Comparison of ENCODE assay signal across 21 cellular contexts in the genomic region with DNA sequence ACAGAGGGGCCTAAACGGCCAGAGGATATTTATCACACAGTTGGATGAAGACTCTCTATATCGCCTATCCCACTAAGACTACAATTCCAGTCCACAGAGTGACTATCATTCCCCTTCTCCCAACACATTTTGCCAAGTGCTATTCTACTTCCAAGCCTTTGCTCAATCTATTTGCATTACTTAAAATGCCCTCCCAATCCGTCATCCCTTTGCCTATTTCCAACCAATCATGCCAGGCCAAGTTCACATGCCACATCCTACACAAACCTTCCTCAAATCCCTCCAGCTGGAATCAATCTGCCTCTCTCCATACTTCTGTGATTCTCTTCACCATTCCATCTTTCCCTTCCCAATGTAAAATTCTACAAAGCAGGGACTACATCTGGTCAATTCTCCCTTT. TPM values are rescaled to one million over a fixed set of nuclear protein-coding genes. Genes with fewer than 3 reads are reported as not detected.
DNase-seq lines count a peak whose midpoint lies in the region; ATAC-seq, FAIRE-seq and TF ChIP-seq lines count a peak whose summit lies in the region.
"Had no signal": no experiment of that assay in that cellular context is flagged by ENCODE, and none has a peak within 500 bp of the region (broad histone marks: within the 10 kb centered on the region; RNA-seq: fewer than 3 reads in every experiment).

No MANE protein-coding gene starts in this region.

- H3K9me3 Mint-ChIP-seq in stimulated activated effector memory CD8-positive, alpha-beta T cell treated with anti-CD3 and anti-CD28 coated beads, Interleukin-12 subunit alpha, Interleukin-12 subunit beta, amount 100 ng/mL, for 72 hours: no peaks in the 10 kb centered on the region
- H3K9me3 Mint-ChIP-seq: HFFc6 had no signal

- H3K27ac ChIP-seq in adrenal gland (peak overlapping the region in 4 of 5 donors; percentile 2 to 74 (median 34)), keratinocyte (ENCODE audit: control insufficient read depth, insufficient read depth, low read length) (peak overlapping the region; percentile 88), stomach (peak overlapping the region in 4 of 5 donors; percentile 34 to 70 (median 58))
- H3K27ac ChIP-seq: C4-2B, prostate gland had no signal

- H3K4me1 ChIP-seq in adrenal gland (replicated peaks in 1 of 2) (peaks cover 6 to 55% of the 10 kb centered on the region in 2 donors), keratinocyte (ENCODE audit: control insufficient read depth, extremely low read depth, insufficient read depth, low read length) (peaks cover 73% of the 10 kb centered on the region), stomach (peaks cover 58 to 92% (median 68%) of the 10 kb centered on the region in 4 donors)

- no peak for TF ChIP-seq POLR2A in adrenal gland (IDR thresholded peaks at IDR 0.05)
- TF ChIP-seq POLR2A in stomach (IDR thresholded peaks at IDR 0.05): no peak

- H3K9me1 ChIP-seq in keratinocyte (ENCODE audit: control insufficient read depth, extremely low read depth, insufficient read depth, low read length): peaks cover 13% of the 10 kb centered on the region

- WGBS in adrenal gland, 4 donors: 73 to 82% (median 81%) methylated on average over 3 of the region's 3 CpGs
- 61 to 72% (median 68%) methylated on average over 3 of the region's 3 CpGs for WGBS in stomach, 5 donors

- H3K9ac ChIP-seq in keratinocyte (ENCODE audit: control insufficient read depth, extremely low read depth, insufficient read depth, low read length): no peak overlapping the region

- H3K79me2 ChIP-seq in keratinocyte (ENCODE audit: control insufficient read depth, insufficient read depth, low read length): peaks cover 94% of the 10 kb centered on the region

- no peak for FAIRE-seq in keratinocyte (lab: Jason Lieb, UNC)
- FAIRE-seq in D721Med (lab: Jason Lieb, UNC): no peak

- H3K36me3 ChIP-seq in adrenal gland (replicated peaks in 1 of 2): no peaks in the 10 kb centered on the region
- H3K36me3 ChIP-seq in keratinocyte (ENCODE audit: control insufficient read depth in 2 of 2, extremely low read depth in 1 of 2, insufficient read depth in 2 of 2, low read length in 2 of 2): no peaks in the 10 kb centered on the region
- no peaks in the 10 kb centered on the region for H3K36me3 ChIP-seq in stomach
- H3K36me3 ChIP-seq: prostate gland had no signal

- no peak for ATAC-seq in stimulated activated effector memory CD8-positive, alpha-beta T cell treated with anti-CD3 and anti-CD28 coated beads, Interleukin-12 subunit alpha, Interleukin-12 subunit beta, amount 100 ng/mL, for 72 hours
- no peak for ATAC-seq in GM21390 (IDR thresholded peaks at IDR 0.05; ENCODE audit: unreplicated experiment)
- ATAC-seq: activated naive CD4-positive, alpha-beta T cell treated with anti-CD3 and anti-CD28 coated beads, Interleukin-2, amount 50 U/mL, for 72 hours; Right ventricle myocardium inferior had no signal

- intact Hi-C loops in adrenal gland (cut with DNase I): no loop called here
- intact Hi-C loops in stomach (cut with DNase I; ENCODE audit: low total_unique reads): no loop called here

- H3K9me3 ChIP-seq in adrenal gland (replicated peaks in 1 of 3) (no peaks in the 10 kb centered on the region), keratinocyte (ENCODE audit: control insufficient read depth, low read depth, low read length) (no peaks in the 10 kb centered on the region), stomach (no peaks in the 10 kb centered on the region)
- H3K9me3 ChIP-seq: prostate gland had no signal

- no peak overlapping the region for H2AFZ ChIP-seq in keratinocyte (ENCODE audit: control insufficient read depth, low read length)

- no peak overlapping the region for H3K4me2 ChIP-seq in keratinocyte (ENCODE audit: control insufficient read depth, extremely low read depth, insufficient read depth, low read depth, low read length)

- DNase-seq in AG10803 (ENCODE audit: low read depth) (peak; percentile 41), adrenal gland (no peak), keratinocyte (ENCODE audit: low read depth, low spot score) (no peak), stomach (no peak), D721Med (ENCODE audit: insufficient read length, low spot score) (no peak)
- DNase-seq in activated CD8-positive, alpha-beta memory T cell treated with anti-CD3 and anti-CD28 coated beads, Interleukin-2, amount 50 U/mL, for 48 hours: no peak
- no peak for DNase-seq in stimulated activated effector memory CD8-positive, alpha-beta T cell treated with anti-CD3 and anti-CD28 coated beads, Interleukin-12 subunit alpha, Interleukin-12 subunit beta, amount 100 ng/mL, for 72 hours (ENCODE audit: low spot score in 2 of 2)
- DNase-seq: activated CD4-positive, CD25-positive, alpha-beta regulatory T cell treated with anti-CD3 and anti-CD28 coated beads, Interleukin-2, amount 50 U/mL, for 72 hours; activated CD8-positive, alpha-beta memory T cell treated with anti-CD3 and anti-CD28 coated beads for 24 hours; activated T-cell treated with anti-CD3 and anti-CD28 coated beads, Interleukin-2, amount 50 U/mL, for 48 hours; dermis blood vessel endothelial cell; HFFc6; NCI-H1417; NCI-H69; stimulated activated CD4-positive, alpha-beta T cell treated with anti-CD3 and anti-CD28 coated beads, Interleukin-2, amount 100 ng/mL, for 48 hours had no signal

- TF ChIP-seq EP300 in stomach (IDR thresholded peaks at IDR 0.05): no peak

- H4K20me1 ChIP-seq in keratinocyte (ENCODE audit: control insufficient read depth, extremely low read depth, insufficient read depth, low read length): peaks cover 20% of the 10 kb centered on the region

- dilution Hi-C loops in keratinocyte (cut with MboI; ENCODE audit: extremely low pct_ligation_motif_present, low sequenced_read_pairs): no loop called here

- no peak for TF ChIP-seq CTCF in AG10803 (conservative IDR thresholded peaks at IDR 0.05; ENCODE audit: low read length)
- no peak for TF ChIP-seq CTCF in adrenal gland (IDR thresholded peaks at IDR 0.05)
- no peak for TF ChIP-seq CTCF in keratinocyte (optimal IDR thresholded peaks at IDR 0.05 in 1 of 3, IDR thresholded peaks at IDR 0.05 in 1 of 3, conservative IDR thresholded peaks at IDR 0.05 in 1 of 3; ENCODE audit: extremely low read depth in 1 of 3, insufficient read depth in 2 of 3, low read length in 3 of 3)
- no peak for TF ChIP-seq CTCF in stomach (IDR thresholded peaks at IDR 0.05)
- TF ChIP-seq CTCF in D721Med (IDR thresholded peaks at IDR 0.05; ENCODE audit: insufficient read depth, missing control alignments): no peak

- H3K36me3 Mint-ChIP-seq in stimulated activated effector memory CD8-positive, alpha-beta T cell treated with anti-CD3 and anti-CD28 coated beads, Interleukin-12 subunit alpha, Interleukin-12 subunit beta, amount 100 ng/mL, for 72 hours: no peaks in the 10 kb centered on the region

- H3K4me3 ChIP-seq in AG10803 (ENCODE audit: low read length) (no peak overlapping the region), adrenal gland (no peak overlapping the region), keratinocyte (ENCODE audit: control insufficient read depth in 2 of 3, extremely low read depth in 1 of 3, insufficient read depth in 2 of 3, low read depth in 1 of 3, low read length in 3 of 3) (no peak overlapping the region), stomach (no peak overlapping the region)
- H3K4me3 ChIP-seq: prostate gland, skin epidermis had no signal

- peaks cover 57% of the 10 kb centered on the region for H3K4me1 Mint-ChIP-seq in stimulated activated effector memory CD8-positive, alpha-beta T cell treated with anti-CD3 and anti-CD28 coated beads, Interleukin-12 subunit alpha, Interleukin-12 subunit beta, amount 100 ng/mL, for 72 hours

- no peak overlapping the region for H3K27ac Mint-ChIP-seq in stimulated activated effector memory CD8-positive, alpha-beta T cell treated with anti-CD3 and anti-CD28 coated beads, Interleukin-12 subunit alpha, Interleukin-12 subunit beta, amount 100 ng/mL, for 72 hours
- H3K27ac Mint-ChIP-seq: activated naive CD4-positive, alpha-beta T cell treated with anti-CD3 and anti-CD28 coated beads, Interleukin-2, amount 50 U/mL, for 72 hours; HFFc6 had no signal

- H3K27me3 ChIP-seq in adrenal gland (no peaks in the 10 kb centered on the region), keratinocyte (ENCODE audit: control insufficient read depth, extremely low read depth, insufficient read depth, low read length) (no peaks in the 10 kb centered on the region), stomach (no peaks in the 10 kb centered on the region)

- H3K4me3 Mint-ChIP-seq in stimulated activated effector memory CD8-positive, alpha-beta T cell treated with anti-CD3 and anti-CD28 coated beads, Interleukin-12 subunit alpha, Interleukin-12 subunit beta, amount 100 ng/mL, for 72 hours: no peak overlapping the region
- H3K4me3 Mint-ChIP-seq: HFFc6 had no signal

RNA-seq across cellular contexts. Expression of a gene that starts 38.2 kb away (rescaled TPM):
- total RNA-seq in adrenal gland: 10 to 100 TPM; 16.7 to 40.3 (median 23.0) TPM
- 10 to 100 TPM in 2 of 3 donors, 1 to 10 TPM in 1; 8.9 to 16.7 (median 14.8) TPM for polyA plus RNA-seq in adrenal gland
- polyA plus RNA-seq in keratinocyte: 20.7 to 32.3 TPM (median 22.2 TPM) in 3 replicates
- 47.9 TPM for polyA plus RNA-seq in keratinocyte (2011; ENCODE audit: low read depth)
- polyA plus RNA-seq in keratinocyte (2011; cell fraction: cytosol; rRNA removed): 20.3 and 25.4 TPM in 2 replicates
- polyA plus RNA-seq in keratinocyte (2011; cell fraction: nucleus; rRNA removed): 50.8 and 56.0 TPM in 2 replicates
- 26.2 and 27.9 TPM in 2 replicates for polyA plus RNA-seq in keratinocyte (2012; ENCODE audit: low replicate concordance)
- 20.0 to 37.9 TPM (median 28.4 TPM) in 3 replicates for polyA minus RNA-seq in keratinocyte
- 15.5 TPM for polyA minus RNA-seq in keratinocyte (2011; cell fraction: cytosol; rRNA and poly(A)+ RNA removed)
- polyA minus RNA-seq in keratinocyte (2011; cell fraction: nucleus; rRNA and poly(A)+ RNA removed): 26.2 and 54.6 TPM in 2 replicates
- total RNA-seq in stomach: 10 to 100 TPM; 28.6 to 46.8 (median 36.5) TPM
- polyA plus RNA-seq in stomach: 10 to 100 TPM in 1 of 3 donors, 1 to 10 TPM in 2; 8.0 to 14.8 (median 9.4) TPM

Comparison
In these comparisons a context has a peak if more than half of its experiments do, and no peak if none do; other contexts are left out.
1. H3K27ac ChIP-seq: peak in every context shown above with its lines; median percentile 88 in keratinocyte; 58 in stomach; 34 in adrenal gland.